Comparison of ENCODE assay signal across 8 cellular contexts in the genomic region with DNA sequence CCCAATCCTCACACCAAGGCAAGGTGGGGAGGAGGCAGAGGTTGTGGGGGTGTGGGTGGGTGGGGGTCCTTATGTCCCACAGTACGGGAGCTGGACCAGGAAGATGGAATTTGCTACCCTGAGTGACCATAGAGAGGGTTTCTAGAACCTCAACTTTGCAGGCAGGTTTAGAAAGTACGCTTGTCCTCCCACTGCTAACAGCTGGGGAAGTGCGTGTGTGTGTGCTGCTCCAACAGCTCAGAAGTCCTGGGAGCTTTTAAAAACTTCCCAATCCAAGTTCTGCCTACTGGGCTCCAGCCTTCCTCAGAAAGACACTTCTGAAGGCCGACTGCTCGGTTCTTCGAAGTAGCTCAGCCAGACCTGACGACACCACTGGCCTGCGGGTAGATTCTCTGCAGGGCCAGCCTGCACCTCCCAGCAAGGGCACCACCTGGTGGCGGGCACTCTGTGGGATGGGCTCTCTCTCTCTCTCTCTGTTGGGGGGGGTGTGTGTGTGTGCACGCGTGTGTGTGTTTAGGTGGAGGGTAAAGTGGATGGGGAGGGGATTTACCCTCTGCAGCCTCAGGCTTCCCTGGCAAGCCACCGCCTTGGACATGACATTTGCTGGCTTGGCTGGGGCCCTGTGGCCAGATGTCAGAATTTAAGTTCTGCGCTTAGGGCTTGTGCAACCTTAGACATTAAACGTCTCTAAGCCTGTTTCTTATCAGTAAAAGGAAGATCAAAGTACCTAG.
DNase-seq lines count a peak whose midpoint lies in the region; ATAC-seq lines count a peak whose summit lies in the region.

No MANE protein-coding gene starts in this region.

- in situ Hi-C loops in T47D (cut with HindIII; ENCODE audit: low pct_unique_long_range_greater_than_20kb, low sequenced_read_pairs) = no loop called here

- peak; percentile 6 for DNase-seq in GF-D8 (lab: John Stamatoyannopoulos, UW)
- DNase-seq in MV-4-11 (lab: John Stamatoyannopoulos, UW) = peak; percentile 58
- DNase-seq in activated CD4-positive, CD25-positive, alpha-beta regulatory T cell (lab: John Stamatoyannopoulos, UW) = peak; percentile 53 to 72 (median 66)
- DNase-seq in T47D (ENCODE audit: low read depth in 1 of 2, low spot score in 1 of 2) = peak; percentile 74 to 88
- DNase-seq in kidney tubule cell (ENCODE audit: low spot score) = peak; percentile 76
- peak; percentile 67 to 73 for DNase-seq in stimulated activated CD4-positive, alpha-beta T cell treated with anti-CD3 and anti-CD28 coated beads, Interleukin-2, amount 100 ng/mL, for 48 hours
- DNase-seq in NCI-H524 treated with DMSO at 0.1 percent for 48 hours (lab: John Stamatoyannopoulos, UW) = no peak

- no peak for ATAC-seq in HG03108 (IDR thresholded peaks at IDR 0.05; ENCODE audit: unreplicated experiment)
